Comparison of ENCODE assay signal across 10 cellular contexts in the genomic region with DNA sequence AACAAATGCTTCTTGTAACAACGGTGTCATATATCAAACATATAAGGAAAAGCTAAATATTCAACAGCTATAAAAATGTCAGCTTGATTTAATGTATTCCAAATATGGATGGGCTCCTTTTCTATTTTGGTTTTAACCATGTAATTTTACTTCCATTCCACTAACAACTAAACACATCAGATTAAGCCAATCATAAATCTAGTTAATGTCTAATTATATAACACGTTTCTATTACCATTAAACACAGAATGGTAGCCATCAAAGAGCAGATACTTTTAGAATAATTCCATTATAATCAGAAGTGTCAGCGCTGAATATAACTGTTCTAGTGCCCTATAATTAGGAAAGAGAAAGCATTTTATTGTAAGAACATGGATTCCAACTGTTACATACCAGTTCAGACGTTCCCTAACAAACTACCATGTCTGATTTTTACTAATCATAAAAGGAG. TPM values are rescaled to one million over a fixed set of nuclear protein-coding genes. Genes with fewer than 3 reads are reported as not detected.
A peak's percentile ranks its signal among the peaks of the same experiment; 100 is the strongest.
DNase-seq lines count a peak whose midpoint lies in the region; ATAC-seq and TF ChIP-seq lines count a peak whose summit lies in the region.
"Had no signal": no experiment of that assay in that cellular context is flagged by ENCODE, and none has a peak within 500 bp of the region (broad histone marks: within the 10 kb centered on the region; RNA-seq: fewer than 3 reads in every experiment).

No MANE protein-coding gene starts in this region.

- H3K27me3 ChIP-seq in heart left ventricle (no peaks in the 10 kb centered on the region), heart right ventricle (no peaks in the 10 kb centered on the region)

- H3K4me3 ChIP-seq in heart left ventricle (peak overlapping the region in 7 of 12 donors; percentile 17 to 52 (median 27)), heart right ventricle (peak overlapping the region in 4 of 10 donors; percentile 23 to 45 (median 34))

- TF ChIP-seq CTCF in heart left ventricle (IDR thresholded peaks at IDR 0.05) (no peak), heart right ventricle (IDR thresholded peaks at IDR 0.05) (no peak), type B pancreatic cell (conservative IDR thresholded peaks at IDR 0.05) (no peak)

- no peaks in the 10 kb centered on the region for H3K9me3 Mint-ChIP-seq in type B pancreatic cell

- H3K36me3 ChIP-seq in heart left ventricle (peaks cover 0 to 13% (median 0%) of the 10 kb centered on the region in 9 donors), heart right ventricle (peaks cover 0 to 20% (median 0%) of the 10 kb centered on the region in 9 donors)

- no peaks in the 10 kb centered on the region for H3K27me3 Mint-ChIP-seq in type B pancreatic cell

- peaks cover 13% of the 10 kb centered on the region for H3K36me3 Mint-ChIP-seq in type B pancreatic cell

- H3K27ac ChIP-seq in heart left ventricle = peak overlapping the region in 4 of 12 donors; percentile 6 to 83 (median 12)
- peak overlapping the region in 5 of 10 donors; percentile 1 to 80 (median 11) for H3K27ac ChIP-seq in heart right ventricle
- H3K27ac ChIP-seq in caudate nucleus (ENCODE audit: low read depth, low read length) = no peak overlapping the region

- peaks cover 8% of the 10 kb centered on the region for H3K4me1 Mint-ChIP-seq in type B pancreatic cell (ENCODE audit: unreplicated experiment)

- 53 to 59% (median 57%) methylated on average over 4 of the region's 4 CpGs for WGBS in heart left ventricle, 4 donors
- 58 to 64% methylated on average over 4 of the region's 4 CpGs for WGBS in heart right ventricle, 2 donors

- H3K4me1 ChIP-seq in heart left ventricle (peaks cover 0 to 32% (median 16%) of the 10 kb centered on the region in 12 donors), heart right ventricle (peaks cover 0 to 26% (median 18%) of the 10 kb centered on the region in 9 donors)

- peak overlapping the region; percentile 52 for H3K4me3 Mint-ChIP-seq in type B pancreatic cell

- ATAC-seq in heart left ventricle = no peak
- no peak for ATAC-seq in heart right ventricle

- intact Hi-C loops in heart left ventricle (cut with DNase I) = no loop called here
- intact Hi-C loops in heart right ventricle (cut with DNase I) = no loop called here

- H3K9me3 ChIP-seq in heart left ventricle (peaks cover 0 to 2% (median 0%) of the 10 kb centered on the region in 12 donors), heart right ventricle (no peaks in the 10 kb centered on the region)

- peak overlapping the region; percentile 61 for H3K27ac Mint-ChIP-seq in type B pancreatic cell

- DNase-seq in heart left ventricle (no peak), heart right ventricle (no peak), NCI-H526 (lab: John Stamatoyannopoulos, UW) (peak; percentile 38), left kidney (ENCODE audit: low read depth, low spot score) (peak; percentile 51), type B pancreatic cell (ENCODE audit: extremely low spot score, unreplicated experiment) (no peak), COLO829 (ENCODE audit: low spot score) (no peak), caudate nucleus (lab: John Stamatoyannopoulos, UW) (no peak)
- DNase-seq in stimulated activated naive CD4-positive, alpha-beta T cell (lab: John Stamatoyannopoulos, UW) = no peak
- DNase-seq: activated CD4-positive, alpha-beta T cell treated with anti-CD3 and anti-CD28 coated beads for 48 hours; posterior cingulate gyrus had no signal

- no peak for TF ChIP-seq POLR2A in heart left ventricle (IDR thresholded peaks at IDR 0.05)

RNA-seq across cellular contexts. Expression of a gene that starts 10.0 kb away (rescaled TPM):
- total RNA-seq in heart left ventricle (100 to 1,000 TPM in 8 of 9 donors, 10 to 100 TPM in 1; 89.0 to 182 (median 132) TPM), heart right ventricle (100 to 1,000 TPM in 8 of 10 donors, 10 to 100 TPM in 2; 95.1 to 129 (median 121) TPM), type B pancreatic cell (ENCODE audit: low replicate concordance) (53.2 and 59.8 TPM in 2 replicates)
- polyA plus RNA-seq in heart left ventricle (100 to 1,000 TPM; 196 to 377 TPM), heart right ventricle (100 to 1,000 TPM in 1 of 2 donors, 10 to 100 TPM in 1; 84.3 to 341 TPM)

RNA-seq across cellular contexts. Expression of a gene that starts 10.3 kb away (rescaled TPM):
- total RNA-seq in heart left ventricle (10 to 100 TPM in 6 of 9 donors, 1 to 10 TPM in 3; 7.0 to 14.8 (median 10.3) TPM), heart right ventricle (10 to 100 TPM in 6 of 10 donors, 1 to 10 TPM in 4; 6.3 to 16.2 (median 11.0) TPM), type B pancreatic cell (ENCODE audit: low replicate concordance) (19.4 and 31.0 TPM in 2 replicates)
- polyA plus RNA-seq in heart left ventricle (10 to 100 TPM in 1 of 2 donors, 1 to 10 TPM in 1; 1.9 to 11.9 TPM), heart right ventricle (1 to 10 TPM in 1 of 2 donors, under 1 TPM in 1; 0.95 to 5.1 TPM)

RNA-seq across cellular contexts. Expression of a gene that starts 38.9 kb away (rescaled TPM):
- 10 to 100 TPM; 22.3 to 36.0 (median 28.5) TPM for total RNA-seq in heart left ventricle
- polyA plus RNA-seq in heart left ventricle = 10 to 100 TPM in 1 of 2 donors, 1 to 10 TPM in 1; 6.4 to 27.3 TPM
- 10 to 100 TPM; 22.3 to 32.0 (median 29.9) TPM for total RNA-seq in heart right ventricle
- polyA plus RNA-seq in heart right ventricle = 10 to 100 TPM in 1 of 2 donors, 1 to 10 TPM in 1; 7.4 to 15.5 TPM
- 47.0 and 61.7 TPM in 2 replicates for total RNA-seq in type B pancreatic cell (ENCODE audit: low replicate concordance)

Comparison
In these comparisons a context has a peak if more than half of its experiments do, and no peak if none do; other contexts are left out.
1. DNase-seq: peak in NCI-H526 (2 of 2) and left kidney (single experiment); none in heart left ventricle (0 of 5), heart right ventricle (0 of 2), type B pancreatic cell (single experiment), COLO829 (single experiment), stimulated activated naive CD4-positive, alpha-beta T cell (0 of 6) and caudate nucleus (0 of 61).